In genomic region chr16:79770244-79771064, GRCh38 we compare ENCODE assay signal across 8 cellular contexts.
A peak's percentile ranks its signal among the peaks of the same experiment; 100 is the strongest.
DNase-seq lines count a peak whose midpoint lies in the region; ATAC-seq and TF ChIP-seq lines count a peak whose summit lies in the region.

No MANE protein-coding gene starts in this region.

- H3K27ac ChIP-seq in C4-2B: peak overlapping the region; percentile 71
- peak overlapping the region; percentile 83 to 92 (median 90) for H3K27ac ChIP-seq in esophagus squamous epithelium
- peak overlapping the region; percentile 84 for H3K27ac ChIP-seq in muscle layer of colon (ENCODE audit: low read depth, low read length)

- ATAC-seq in GM19455 (IDR thresholded peaks at IDR 0.05; ENCODE audit: unreplicated experiment) (peak; percentile 98), HG03571 (IDR thresholded peaks at IDR 0.05; ENCODE audit: unreplicated experiment) (peak; percentile 100)
- peak; percentile 98 to 99 for ATAC-seq in activated T-cell treated with anti-CD3 and anti-CD28 coated beads, Interleukin-2, amount 50 U/mL, for 72 hours (replicated peaks in 1 of 2)

- H3K4me3 ChIP-seq in NT2/D1 (ENCODE audit: insufficient read length, low read depth) (peak overlapping the region; percentile 58), esophagus squamous epithelium (peak overlapping the region; percentile 36 to 71 (median 54)), muscle layer of colon (ENCODE audit: low read depth in 1 of 2, low read length in 2 of 2) (peak overlapping the region; percentile 37 to 67)

- TF ChIP-seq POLR2A in esophagus squamous epithelium (IDR thresholded peaks at IDR 0.05): no peak

- H3K36me3 Mint-ChIP-seq in activated T-cell treated with anti-CD3 and anti-CD28 coated beads, Interleukin-2, amount 50 U/mL, for 72 hours (ENCODE audit: insufficient read depth in 2 of 2): peaks cover 0 to 1% of the 10 kb centered on the region in 2 donors

- H3K27me3 Mint-ChIP-seq in activated T-cell treated with anti-CD3 and anti-CD28 coated beads, Interleukin-2, amount 50 U/mL, for 72 hours (ENCODE audit: low read depth): peaks cover 6% of the 10 kb centered on the region

- DNase-seq in NT2/D1 (ENCODE audit: low read depth, low spot score) (peak; percentile 89), esophagus squamous epithelium (lab: John Stamatoyannopoulos, UW) (peak; percentile 17)
- DNase-seq in activated T-cell treated with anti-CD3 and anti-CD28 coated beads, Interleukin-2, amount 50 U/mL, for 72 hours: peak; percentile 69 to 79
- peak; percentile 73 for DNase-seq in stimulated activated CD8-positive, alpha-beta memory T cell treated with anti-CD3 and anti-CD28 coated beads, Interleukin-4, amount 100 ng/mL, for 48 hours

- WGBS in esophagus squamous epithelium, 2 donors: 2% methylated on average over 47 to 52 of the region's 59 CpGs

- H3K9ac ChIP-seq in NT2/D1 (ENCODE audit: insufficient read length, low read depth) (peak overlapping the region; percentile 86), muscle layer of colon (ENCODE audit: low read length) (peak overlapping the region; percentile 50)

- H3K9me3 ChIP-seq in NT2/D1 (ENCODE audit: insufficient read depth, low read length) (no peaks in the 10 kb centered on the region), esophagus squamous epithelium (no peaks in the 10 kb centered on the region), muscle layer of colon (ENCODE audit: low read length) (no peaks in the 10 kb centered on the region)

- intact Hi-C loops in esophagus squamous epithelium (cut with DNase I): no loop called here

- peaks cover 23% of the 10 kb centered on the region for H3K4me1 Mint-ChIP-seq in activated T-cell treated with anti-CD3 and anti-CD28 coated beads, Interleukin-2, amount 50 U/mL, for 72 hours (ENCODE audit: low read depth)

- TF ChIP-seq CTCF in C4-2B (conservative IDR thresholded peaks at IDR 0.05) (0 out of 2 replicates have a peak, but pooled peaks have one; percentile 7), esophagus squamous epithelium (IDR thresholded peaks at IDR 0.05) (peak in 1 of 6 experiments; percentile 2)

- H3K9me3 Mint-ChIP-seq in activated T-cell treated with anti-CD3 and anti-CD28 coated beads, Interleukin-2, amount 50 U/mL, for 72 hours: no peaks in the 10 kb centered on the region

- peaks cover 5% of the 10 kb centered on the region for H3K4me1 ChIP-seq in NT2/D1 (ENCODE audit: insufficient read depth, insufficient read length)
- peaks cover 17 to 55% (median 27%) of the 10 kb centered on the region in 3 donors for H3K4me1 ChIP-seq in esophagus squamous epithelium
- peaks cover 48% of the 10 kb centered on the region for H3K4me1 ChIP-seq in muscle layer of colon (ENCODE audit: insufficient read depth, low read length)

- H3K27me3 ChIP-seq in NT2/D1 (ENCODE audit: insufficient read depth, insufficient read length) (peaks cover 9% of the 10 kb centered on the region), esophagus squamous epithelium (no peaks in the 10 kb centered on the region), muscle layer of colon (ENCODE audit: control insufficient read depth in 1 of 2, insufficient read depth in 2 of 2, low read length in 2 of 2) (no peaks in the 10 kb centered on the region)

- H3K4me3 Mint-ChIP-seq in activated T-cell treated with anti-CD3 and anti-CD28 coated beads, Interleukin-2, amount 50 U/mL, for 72 hours: peak overlapping the region; percentile 87 to 93

- H3K36me3 ChIP-seq in NT2/D1 (ENCODE audit: insufficient read depth, insufficient read length, low read length) (no peaks in the 10 kb centered on the region), esophagus squamous epithelium (no peaks in the 10 kb centered on the region), muscle layer of colon (ENCODE audit: insufficient read depth, low read length) (no peaks in the 10 kb centered on the region)

- H3K27ac Mint-ChIP-seq in activated T-cell treated with anti-CD3 and anti-CD28 coated beads, Interleukin-2, amount 50 U/mL, for 72 hours: peak overlapping the region; percentile 72

Comparison
In these comparisons a context has a peak if more than half of its experiments do, and no peak if none do; other contexts are left out.
1. Peak in every context shown above with its lines: DNase-seq, ATAC-seq, H3K4me3 ChIP-seq and H3K27ac ChIP-seq.
2. DNase-seq: peak in every context shown above with its lines; median percentile 89 in NT2/D1; 74 in activated T-cell treated with anti-CD3 and anti-CD28 coated beads, Interleukin-2, amount 50 U/mL, for 72 hours; 73 in stimulated activated CD8-positive, alpha-beta memory T cell treated with anti-CD3 and anti-CD28 coated beads, Interleukin-4, amount 100 ng/mL, for 48 hours; 17 in esophagus squamous epithelium.